27 cellular contexts compared by ENCODE assay signal in the genomic region with DNA sequence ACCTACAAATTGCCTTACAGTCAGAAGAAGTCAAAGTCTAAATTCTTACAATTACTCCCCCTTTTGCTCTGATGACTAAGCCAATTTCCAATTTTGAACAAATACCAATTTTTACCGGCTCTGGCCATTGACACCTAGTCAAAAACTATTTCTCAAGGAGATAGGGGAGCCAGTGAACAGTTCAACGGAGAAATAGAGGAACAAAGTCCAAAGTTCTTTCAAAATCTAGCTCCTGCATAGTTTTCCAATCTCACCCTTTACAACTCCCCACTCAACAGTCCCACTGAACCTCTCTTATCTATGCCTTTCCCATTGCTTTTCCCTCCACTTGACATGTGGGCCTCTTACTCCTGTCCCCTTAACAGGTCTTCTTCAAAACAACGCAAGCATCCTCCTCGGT.
"Had no signal": no experiment of that assay in that cellular context is flagged by ENCODE, and none has a peak within 500 bp of the region (broad histone marks: within the 10 kb centered on the region; RNA-seq: fewer than 3 reads in every experiment).

No MANE protein-coding gene starts in this region.

- H3K36me3 Mint-ChIP-seq: memory B cell; naive thymus-derived CD4-positive, alpha-beta T cell; natural killer cell treated with Interleukin-12 subunit alpha and Interleukin-12 subunit beta and Interleukin-15 and Interleukin-18, amount 100 ng/mL, for 72 hours; stimulated activated effector memory CD8-positive, alpha-beta T cell treated with anti-CD3 and anti-CD28 coated beads, Interleukin-12 subunit alpha, Interleukin-12 subunit beta, amount 100 ng/mL, for 72 hours had no signal

- ATAC-seq: left cardiac atrium; left lung; mucosa of descending colon; naive thymus-derived CD4-positive, alpha-beta T cell; natural killer cell treated with Interleukin-12 subunit alpha and Interleukin-12 subunit beta and Interleukin-15 and Interleukin-18, amount 100 ng/mL, for 72 hours; sciatic nerve; stimulated activated effector memory CD8-positive, alpha-beta T cell treated with anti-CD3 and anti-CD28 coated beads, Interleukin-12 subunit alpha, Interleukin-12 subunit beta, amount 100 ng/mL, for 72 hours; upper lobe of right lung had no signal

- H3K36me3 ChIP-seq: left lung, ovary, right atrium auricular region, spleen, suprapubic skin, thoracic aorta, tibial artery, upper lobe of right lung had no signal

- H3K27me3 ChIP-seq: left lung, ovary, right atrium auricular region, spleen, suprapubic skin, tibial artery, upper lobe of right lung had no signal

- H3K27ac Mint-ChIP-seq: memory B cell; naive thymus-derived CD4-positive, alpha-beta T cell; natural killer cell treated with Interleukin-12 subunit alpha and Interleukin-12 subunit beta and Interleukin-15 and Interleukin-18, amount 100 ng/mL, for 72 hours; stimulated activated effector memory CD8-positive, alpha-beta T cell treated with anti-CD3 and anti-CD28 coated beads, Interleukin-12 subunit alpha, Interleukin-12 subunit beta, amount 100 ng/mL, for 72 hours; stimulated activated naive CD8-positive, alpha-beta T cell treated with anti-CD3 and anti-CD28 coated beads, Interleukin-15, Interleukin-2, amounts not matched to agents 100 ng/mL and 50 ng/mL, for 24 hours had no signal

- H3K27ac ChIP-seq: ovary, right atrium auricular region, skin epidermis, spleen, suprapubic skin, thoracic aorta, tibial artery, upper lobe of right lung had no signal

- H3K4me3 Mint-ChIP-seq: memory B cell; naive thymus-derived CD4-positive, alpha-beta T cell; natural killer cell treated with Interleukin-12 subunit alpha and Interleukin-12 subunit beta and Interleukin-15 and Interleukin-18, amount 100 ng/mL, for 72 hours; stimulated activated effector memory CD8-positive, alpha-beta T cell treated with anti-CD3 and anti-CD28 coated beads, Interleukin-12 subunit alpha, Interleukin-12 subunit beta, amount 100 ng/mL, for 72 hours; stimulated activated naive CD8-positive, alpha-beta T cell treated with anti-CD3 and anti-CD28 coated beads, Interleukin-15, Interleukin-2, amounts not matched to agents 100 ng/mL and 50 ng/mL, for 24 hours had no signal

- H3K9me3 Mint-ChIP-seq: stimulated activated naive CD8-positive, alpha-beta T cell treated with anti-CD3 and anti-CD28 coated beads, Interleukin-15, Interleukin-2, amounts not matched to agents 100 ng/mL and 50 ng/mL, for 24 hours had no signal

- H3K9me3 ChIP-seq: left lung, mucosa of descending colon, ovary, right atrium auricular region, spleen, suprapubic skin, thoracic aorta, tibial artery, upper lobe of right lung had no signal

- H3K4me1 Mint-ChIP-seq: memory B cell; naive thymus-derived CD4-positive, alpha-beta T cell; stimulated activated effector memory CD8-positive, alpha-beta T cell treated with anti-CD3 and anti-CD28 coated beads, Interleukin-12 subunit alpha, Interleukin-12 subunit beta, amount 100 ng/mL, for 72 hours had no signal

- DNase-seq: hippocampal formation; kidney glomerular epithelial cell; left cardiac atrium; left lung; midbrain; mucosa of descending colon; naive thymus-derived CD4-positive, alpha-beta T cell; ovary; spleen; stimulated activated CD4-positive, alpha-beta T cell treated with anti-CD3 and anti-CD28 coated beads, Interleukin-4, amount 100 ng/mL, for 24 hours; stimulated activated naive CD4-positive, alpha-beta T cell; tibial artery; trophoblast cell; upper lobe of right lung had no signal

- H3K4me1 ChIP-seq: tibial artery had no signal

- FAIRE-seq: keratinocyte, urothelium cell line had no signal

- H3K4me3 ChIP-seq: left lung, lung, mucosa of descending colon, ovary, right atrium auricular region, skin epidermis, spleen, suprapubic skin, thoracic aorta, tibial artery, upper lobe of right lung had no signal

- H3K27me3 Mint-ChIP-seq: progenitor cell of endocrine pancreas; stimulated activated naive CD8-positive, alpha-beta T cell treated with anti-CD3 and anti-CD28 coated beads, Interleukin-15, Interleukin-2, amounts not matched to agents 100 ng/mL and 50 ng/mL, for 24 hours had no signal
